ENCODE assay signal across 15 cellular contexts in the genomic region with DNA sequence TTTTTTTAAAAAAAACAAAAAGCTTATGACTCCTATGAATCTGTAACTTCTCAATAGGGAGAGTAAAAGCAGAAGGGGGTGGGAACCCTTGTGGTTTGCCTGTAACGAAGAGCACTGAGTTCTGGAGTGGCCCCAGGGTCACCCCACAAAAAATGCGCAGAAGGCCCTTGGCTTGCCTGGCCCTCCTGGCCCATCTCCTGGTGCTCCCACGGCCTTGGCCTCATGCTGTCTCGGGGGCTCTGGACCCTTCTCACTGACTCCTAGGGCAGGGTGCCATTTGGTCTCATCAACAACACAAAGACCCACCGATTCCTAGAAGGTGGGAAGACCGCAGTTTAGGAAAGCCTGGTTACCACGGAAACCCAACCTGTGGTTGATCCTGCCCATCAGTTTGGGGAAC. TPM values are rescaled to one million over a fixed set of nuclear protein-coding genes. Genes with fewer than 3 reads are reported as not detected.
A peak's percentile ranks its signal among the peaks of the same experiment; 100 is the strongest.
DNase-seq lines count a peak whose midpoint lies in the region; ATAC-seq and TF ChIP-seq lines count a peak whose summit lies in the region.
"Had no signal": no experiment of that assay in that cellular context is flagged by ENCODE, and none has a peak within 500 bp of the region (broad histone marks: within the 10 kb centered on the region; RNA-seq: fewer than 3 reads in every experiment).

No MANE protein-coding gene starts in this region.

- H3K9me3 ChIP-seq in right cardiac atrium (ENCODE audit: control insufficient read depth, low read length) (no peaks in the 10 kb centered on the region), neuronal stem cell (replicated peaks in 1 of 2; ENCODE audit: control insufficient read depth in 2 of 2, insufficient read depth in 1 of 2, low read depth in 1 of 2, low read length in 2 of 2) (no peaks in the 10 kb centered on the region), upper lobe of right lung (no peaks in the 10 kb centered on the region)
- H3K9me3 ChIP-seq: BLaER1 treated with 17β-estradiol and CSF1 and Interleukin-3, amounts not matched to agents 10 nM and 100 nM had no signal

- H3K23ac ChIP-seq in neuronal stem cell (ENCODE audit: low read depth, low read length, poor library complexity): no peak overlapping the region

- H3K79me1 ChIP-seq in neuronal stem cell (ENCODE audit: low read depth, low read length): peaks cover 5% of the 10 kb centered on the region

- H2AFZ ChIP-seq in neuronal stem cell (ENCODE audit: low read length): no peak overlapping the region

- ATAC-seq in right cardiac atrium: no peak
- ATAC-seq in upper lobe of right lung: no peak
- ATAC-seq in HG03196 (IDR thresholded peaks at IDR 0.05; ENCODE audit: unreplicated experiment): no peak
- ATAC-seq in GM19467 (IDR thresholded peaks at IDR 0.05; ENCODE audit: unreplicated experiment): no peak
- ATAC-seq: CD8-positive, alpha-beta T cell; HepG2 had no signal

- H3K27ac ChIP-seq in right cardiac atrium (ENCODE audit: low read length) (no peak overlapping the region), neuronal stem cell (replicated peaks; ENCODE audit: low read length) (no peak overlapping the region), upper lobe of right lung (no peak overlapping the region)
- H3K27ac ChIP-seq: BLaER1 treated with 17β-estradiol and CSF1 and Interleukin-3, amounts not matched to agents 10 nM and 100 nM had no signal

- no peak overlapping the region for H3K9ac ChIP-seq in neuronal stem cell (ENCODE audit: low read depth, low read length, poor library complexity)
- H3K9ac ChIP-seq: BLaER1 treated with 17β-estradiol and CSF1 and Interleukin-3, amounts not matched to agents 10 nM and 100 nM had no signal

- DNase-seq in cardiac septum (ENCODE audit: low spot score) (peak; percentile 56), right cardiac atrium (no peak), islet precursor cell (peak; percentile 26), neuronal stem cell (ENCODE audit: low spot score) (no peak), upper lobe of right lung (peak; percentile 17), midbrain (lab: John Stamatoyannopoulos, UW) (no peak)
- DNase-seq: 8988T; Calu3; CD8-positive, alpha-beta T cell; DMS79 treated with DMSO at 0.1 percent for 48 hours; GF-D8 had no signal

- H4K8ac ChIP-seq in neuronal stem cell (ENCODE audit: low read depth, low read length): no peak overlapping the region

- H2AK5ac ChIP-seq in neuronal stem cell (ENCODE audit: low read depth, low read length): no peak overlapping the region

- no peak overlapping the region for H2BK12ac ChIP-seq in neuronal stem cell (ENCODE audit: low read length)

- H3K27me3 ChIP-seq in right cardiac atrium (ENCODE audit: control insufficient read depth, insufficient read depth) (no peaks in the 10 kb centered on the region), neuronal stem cell (ENCODE audit: control insufficient read depth in 3 of 3, insufficient read depth in 3 of 3, low read depth in 1 of 3, low read length in 3 of 3) (no peaks in the 10 kb centered on the region), upper lobe of right lung (peaks cover 12% of the 10 kb centered on the region)
- H3K27me3 ChIP-seq: BLaER1 treated with 17β-estradiol and CSF1 and Interleukin-3, amounts not matched to agents 10 nM and 100 nM had no signal

- WGBS in right cardiac atrium: 91% methylated on average over 7 of the region's 7 CpGs
- WGBS in neuronal stem cell (ENCODE audit: extremely low coverage in 2 of 2, insufficient read length in 2 of 2, insufficient replicate concordance in 1 of 2), 2 donors: no CpG with 5 or more reads among the region's 7 CpGs

- no peak overlapping the region for H2BK120ac ChIP-seq in neuronal stem cell (ENCODE audit: low read depth, low read length)

- peak overlapping the region; percentile 39 for H2BK5ac ChIP-seq in neuronal stem cell (ENCODE audit: low read length)

- H3K4ac ChIP-seq in neuronal stem cell (ENCODE audit: low read length): no peak overlapping the region

- H3K14ac ChIP-seq in neuronal stem cell (ENCODE audit: low read length): no peak overlapping the region

- no peak overlapping the region for H4K91ac ChIP-seq in neuronal stem cell (ENCODE audit: low read depth, low read length, poor library complexity)

- no peak overlapping the region for H3K4me2 ChIP-seq in neuronal stem cell (ENCODE audit: insufficient read depth, low read length, poor library complexity, severe bottlenecking)
- H3K4me2 ChIP-seq: BLaER1 treated with 17β-estradiol and CSF1 and Interleukin-3, amounts not matched to agents 10 nM and 100 nM had no signal

- no peak for TF ChIP-seq CTCF in upper lobe of right lung (IDR thresholded peaks at IDR 0.05)

- intact Hi-C loops in cardiac septum (cut with DNase I) (no loop called here), right cardiac atrium (cut with DNase I) (no loop called here), upper lobe of right lung (cut with DNase I) (no loop called here)

- H3K36me3 ChIP-seq in neuronal stem cell (replicated peaks in 1 of 2; ENCODE audit: control insufficient read depth in 2 of 2, insufficient read depth in 2 of 2, low read length in 2 of 2) (peaks cover 35 to 68% of the 10 kb centered on the region in 2 donors), upper lobe of right lung (peaks cover 27% of the 10 kb centered on the region)

- H3K18ac ChIP-seq in neuronal stem cell (ENCODE audit: low read length): no peak overlapping the region

- no peak overlapping the region for H3K4me3 ChIP-seq in right cardiac atrium (ENCODE audit: low read length)
- peak overlapping the region in 1 of 2 donors; percentile 12 for H3K4me3 ChIP-seq in neuronal stem cell (ENCODE audit: low read length in 2 of 2)
- H3K4me3 ChIP-seq in upper lobe of right lung: no peak overlapping the region
- H3K4me3 ChIP-seq: BLaER1 treated with 17β-estradiol and CSF1 and Interleukin-3, amounts not matched to agents 10 nM and 100 nM had no signal

- H3K4me1 ChIP-seq in right cardiac atrium (ENCODE audit: control insufficient read depth, insufficient read depth, low read length) (peaks cover 4% of the 10 kb centered on the region), neuronal stem cell (ENCODE audit: control insufficient read depth in 2 of 2, insufficient read depth in 1 of 2, low read depth in 1 of 2, low read length in 2 of 2) (no peaks in the 10 kb centered on the region), upper lobe of right lung (no peaks in the 10 kb centered on the region)

- no peak overlapping the region for H2BK15ac ChIP-seq in neuronal stem cell (ENCODE audit: low read length)

RNA-seq across cellular contexts. Expression of gene ZNF467, which starts 40.8 kb away (rescaled TPM):
- total RNA-seq in cardiac septum (7.0 TPM), right cardiac atrium (10 to 100 TPM; 10.4 to 15.6 (median 11.6) TPM), upper lobe of right lung (35.3 TPM)
- polyA plus RNA-seq in right cardiac atrium: 6.6 TPM
- 6.2 TPM for polyA plus RNA-seq in neuronal stem cell (2013, experiment 1 of 2)
- polyA plus RNA-seq in neuronal stem cell (2013, experiment 2 of 2): 6.1 TPM
- total RNA-seq: HepG2 had no signal

Comparison
In these comparisons a context has a peak if more than half of its experiments do, and no peak if none do; other contexts are left out.
1. DNase-seq: peak in cardiac septum (single experiment), islet precursor cell (single experiment) and upper lobe of right lung (single experiment); none in right cardiac atrium (0 of 3), neuronal stem cell (single experiment) and midbrain (single experiment).